Comparison of ENCODE assay signal across 19 cellular contexts in the genomic region with DNA sequence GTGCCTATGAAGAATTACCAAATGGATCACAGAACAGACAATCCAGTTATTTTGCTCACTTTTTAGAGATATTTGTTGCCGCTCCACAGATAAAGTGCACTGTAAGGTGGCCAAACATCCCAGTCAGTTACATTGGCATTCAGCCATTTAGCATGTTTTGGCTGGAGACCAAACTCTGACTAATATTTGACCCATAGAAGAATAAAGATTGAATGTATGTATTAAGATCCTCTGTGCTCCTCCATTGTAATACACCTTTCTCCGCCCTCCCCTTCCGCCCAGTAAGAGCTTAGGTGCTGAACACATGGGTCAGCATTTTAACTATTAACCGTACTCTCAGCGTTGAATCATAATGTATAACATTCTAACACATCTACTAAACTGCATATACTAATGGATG.
A peak's percentile ranks its signal among the peaks of the same experiment; 100 is the strongest.
DNase-seq lines count a peak whose midpoint lies in the region; ATAC-seq, FAIRE-seq and TF ChIP-seq lines count a peak whose summit lies in the region.
"Had no signal": no experiment of that assay in that cellular context is flagged by ENCODE, and none has a peak within 500 bp of the region (broad histone marks: within the 10 kb centered on the region; RNA-seq: fewer than 3 reads in every experiment).

No MANE protein-coding gene starts in this region.

- no peak for TF ChIP-seq CTCF in RWPE1 (conservative IDR thresholded peaks at IDR 0.05; ENCODE audit: low read depth)
- no peak for TF ChIP-seq CTCF in osteoblast (IDR thresholded peaks at IDR 0.05; ENCODE audit: extremely low read depth, low read depth, low read length)
- no peak for TF ChIP-seq CTCF in psoas muscle (IDR thresholded peaks at IDR 0.05)

- H4K20me1 ChIP-seq in osteoblast (ENCODE audit: insufficient read depth, low read length) = no peaks in the 10 kb centered on the region
- H4K20me1 ChIP-seq: BLaER1 had no signal

- POLR2A ChIA-PET in RWPE1 (lab: Yijun Ruan, JAX; ENCODE audit: low non-redundant PET) = no interaction called here

- H3K4me3 ChIP-seq in osteoblast (ENCODE audit: insufficient read depth, low read length) = no peak overlapping the region
- no peak overlapping the region for H3K4me3 ChIP-seq in right cardiac atrium (ENCODE audit: low read length)
- no peak overlapping the region for H3K4me3 ChIP-seq in psoas muscle
- H3K4me3 ChIP-seq: BLaER1, PC-9 had no signal

- no peaks in the 10 kb centered on the region for H3K9me3 ChIP-seq in osteoblast (ENCODE audit: low read depth, low read length)
- no peaks in the 10 kb centered on the region for H3K9me3 ChIP-seq in right cardiac atrium (ENCODE audit: control insufficient read depth, low read length)
- no peaks in the 10 kb centered on the region for H3K9me3 ChIP-seq in psoas muscle
- H3K9me3 ChIP-seq: BLaER1 had no signal

- no peaks in the 10 kb centered on the region for H3K27me3 ChIP-seq in osteoblast (ENCODE audit: insufficient read depth, low read length)
- no peaks in the 10 kb centered on the region for H3K27me3 ChIP-seq in right cardiac atrium (ENCODE audit: control insufficient read depth, insufficient read depth)
- H3K27me3 ChIP-seq in psoas muscle (ENCODE audit: insufficient read depth in 3 of 3, low read length in 2 of 3) = no peaks in the 10 kb centered on the region
- H3K27me3 ChIP-seq: BLaER1 had no signal

- H2AFZ ChIP-seq in osteoblast (ENCODE audit: low read length) = no peak overlapping the region
- H2AFZ ChIP-seq: parathyroid adenoma, PC-9 had no signal

- no peak for ATAC-seq in right cardiac atrium
- ATAC-seq in psoas muscle = no peak
- ATAC-seq: activated CD8-positive, alpha-beta memory T cell treated with anti-CD3 and anti-CD28 coated beads, Interleukin-2, amount 10 ng/mL, durations not matched to agents 7 days and 5 days; left cardiac atrium; stimulated activated naive CD8-positive, alpha-beta T cell treated with anti-CD3 and anti-CD28 coated beads, Interleukin-15, amount 100 ng/mL, for 72 hours had no signal

- DNase-seq in H54 (ENCODE audit: insufficient read length, low spot score) = no peak
- peak; percentile 80 for DNase-seq in RWPE1 (ENCODE audit: low spot score)
- peak; percentile 16 to 49 for DNase-seq in erythroblast (lab: John Stamatoyannopoulos, UW)
- peak; percentile 23 for DNase-seq in osteoblast (ENCODE audit: insufficient read length, low spot score, missing footprints)
- DNase-seq in CD1c-positive myeloid dendritic cell (ENCODE audit: extremely low spot score) = no peak
- no peak for DNase-seq in right cardiac atrium
- no peak for DNase-seq in 8988T
- DNase-seq in psoas muscle = no peak
- DNase-seq: activated CD4-positive, CD25-positive, alpha-beta regulatory T cell; activated CD8-positive, alpha-beta memory T cell treated with anti-CD3 and anti-CD28 coated beads, Interleukin-2, amount 10 ng/mL, durations not matched to agents 7 days and 5 days; DND-41; left cardiac atrium; NCI-H1930; NCI-H524; stimulated activated naive CD8-positive, alpha-beta T cell treated with anti-CD3 and anti-CD28 coated beads, Interleukin-15, amount 100 ng/mL, for 72 hours had no signal

- intact Hi-C loops in right cardiac atrium (cut with DNase I) = no loop called here
- intact Hi-C loops in psoas muscle (cut with DNase I) = no loop called here

- no peak overlapping the region for H3K4me2 ChIP-seq in osteoblast (ENCODE audit: insufficient read depth, low read length)
- H3K4me2 ChIP-seq: BLaER1, PC-9 had no signal

- 82% methylated on average over 5 of the region's 5 CpGs for WGBS in right cardiac atrium
- WGBS in psoas muscle, 3 donors = 89 to 94% (median 92%) methylated on average over 5 of the region's 5 CpGs

- H3K4me1 ChIP-seq in osteoblast (ENCODE audit: insufficient read depth, low read length) (no peaks in the 10 kb centered on the region), right cardiac atrium (ENCODE audit: control insufficient read depth, insufficient read depth, low read length) (no peaks in the 10 kb centered on the region), psoas muscle (no peaks in the 10 kb centered on the region)
- H3K4me1 ChIP-seq: BLaER1, parathyroid adenoma had no signal

- H3K36me3 ChIP-seq in osteoblast (ENCODE audit: insufficient read depth, low read length) (peaks cover 7% of the 10 kb centered on the region), psoas muscle (ENCODE audit: insufficient read depth in 1 of 2, low read depth in 1 of 2) (peaks cover 11 to 77% of the 10 kb centered on the region in 2 donors)

- TF ChIP-seq POLR2A in H54 (IDR thresholded peaks at IDR 0.05; ENCODE audit: low read depth, low read length) = no peak
- no peak for TF ChIP-seq POLR2A in erythroblast (IDR thresholded peaks at IDR 0.05; ENCODE audit: low read length)

- H3K79me2 ChIP-seq in osteoblast (ENCODE audit: insufficient read depth, low read length) = no peaks in the 10 kb centered on the region
- H3K79me2 ChIP-seq: parathyroid adenoma had no signal

- H3K27ac ChIP-seq in RWPE1 (no peak overlapping the region), osteoblast (ENCODE audit: low read depth, low read length) (no peak overlapping the region), right cardiac atrium (ENCODE audit: low read length) (no peak overlapping the region), psoas muscle (no peak overlapping the region)
- H3K27ac ChIP-seq: BLaER1, HL-60, parathyroid adenoma, PC-9 had no signal

- peak; percentile 90 for FAIRE-seq in H54 (lab: Jason Lieb, UNC)

- CTCF ChIA-PET in RWPE1 (lab: Yijun Ruan, JAX) = interaction anchor here (0.6 kb wide), 1 partner anchor 14 kb away, joined by 3 read pairs; no protein-coding TSS in a partner anchor

Comparison
In these comparisons a context has a peak if more than half of its experiments do, and no peak if none do; other contexts are left out.
1. DNase-seq: peak in RWPE1 (single experiment), erythroblast (2 of 2) and osteoblast (single experiment); none in H54 (single experiment), CD1c-positive myeloid dendritic cell (single experiment), right cardiac atrium (0 of 3), 8988T (single experiment) and psoas muscle (0 of 2).